In the genomic region with DNA sequence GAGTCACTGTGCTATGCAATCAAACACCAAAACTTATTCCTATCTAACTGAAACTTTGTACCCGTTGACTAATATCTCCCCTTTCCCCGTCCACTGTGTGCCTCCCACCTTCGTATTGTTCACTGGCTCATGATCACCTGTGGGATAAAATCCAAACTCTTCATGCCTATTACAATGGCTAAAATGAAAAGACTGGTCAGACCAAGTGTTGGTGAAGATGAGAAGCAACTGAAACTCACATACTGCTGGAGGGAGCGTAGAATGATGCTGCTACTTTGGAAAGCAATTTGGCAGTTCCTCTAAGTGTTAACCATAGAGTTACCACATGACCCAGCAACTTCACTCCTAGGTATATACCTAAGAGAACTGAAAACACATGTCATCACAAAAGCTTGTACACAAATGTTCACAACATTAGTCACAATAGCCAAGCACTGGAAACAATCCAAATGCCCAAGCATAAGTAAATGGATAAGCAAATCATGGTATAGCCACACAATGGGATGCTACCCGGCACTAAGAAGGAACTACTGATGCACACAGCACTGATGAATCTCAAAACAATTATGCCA, we compare ENCODE assay signal across 20 cellular contexts. TPM values are rescaled to one million over a fixed set of nuclear protein-coding genes. Genes with fewer than 3 reads are reported as not detected.
A peak's percentile ranks its signal among the peaks of the same experiment; 100 is the strongest.
DNase-seq lines count a peak whose midpoint lies in the region; ATAC-seq and TF ChIP-seq lines count a peak whose summit lies in the region.
"Had no signal": no experiment of that assay in that cellular context is flagged by ENCODE, and none has a peak within 500 bp of the region (broad histone marks: within the 10 kb centered on the region; RNA-seq: fewer than 3 reads in every experiment).

No MANE protein-coding gene starts in this region.

- H3K9me3 Mint-ChIP-seq in activated naive CD8-positive, alpha-beta T cell (ENCODE audit: low read depth), result no peaks in the 10 kb centered on the region
- H3K9me3 Mint-ChIP-seq in activated naive CD8-positive, alpha-beta T cell treated with anti-CD3 and anti-CD28 coated beads, Interleukin-2, amount 50 U/mL, for 24 hours, result no peaks in the 10 kb centered on the region
- H3K9me3 Mint-ChIP-seq: activated naive CD8-positive, alpha-beta T cell treated with anti-CD3 and anti-CD28 coated beads for 36 hours; endodermal cell; neural progenitor cell; stimulated activated naive B cell treated with anti-CD40 and anti-IgM and Interleukin-4, amounts not matched to agents 10 μg/mL and 1 μg/mL and 100 μg/mL, for 72 hours had no signal

- intact Hi-C loops in Right ventricle myocardium superior (cut with DNase I), result no loop called here

- ATAC-seq in activated naive CD8-positive, alpha-beta T cell treated with anti-CD3 and anti-CD28 coated beads, Interleukin-2, amount 50 U/mL, for 24 hours, result no peak
- ATAC-seq in HG02852 (IDR thresholded peaks at IDR 0.05; ENCODE audit: unreplicated experiment) (no peak), Right ventricle myocardium superior (ENCODE audit: poor library complexity) (no peak)
- ATAC-seq: gastrocnemius medialis; stimulated activated naive B cell treated with anti-CD40 and anti-IgM and Interleukin-4, amounts not matched to agents 10 μg/mL and 1 μg/mL and 100 μg/mL, for 72 hours had no signal

- peaks cover 7% of the 10 kb centered on the region for H3K4me1 Mint-ChIP-seq in activated naive CD8-positive, alpha-beta T cell (ENCODE audit: low read depth)
- peaks cover 9% of the 10 kb centered on the region for H3K4me1 Mint-ChIP-seq in activated naive CD8-positive, alpha-beta T cell treated with anti-CD3 and anti-CD28 coated beads, Interleukin-2, amount 50 U/mL, for 24 hours
- H3K4me1 Mint-ChIP-seq: endodermal cell, neural progenitor cell had no signal

- DNase-seq in activated naive CD8-positive, alpha-beta T cell treated with anti-CD3 and anti-CD28 coated beads, Interleukin-2, amount 50 U/mL, for 24 hours, result no peak
- DNase-seq in amniotic epithelial cell (ENCODE audit: low read depth), result peak; percentile 43
- peak; percentile 92 for DNase-seq in epithelial cell of esophagus (ENCODE audit: low read depth)
- DNase-seq in substantia nigra (lab: John Stamatoyannopoulos, UW), result no peak
- DNase-seq in stimulated activated CD4-positive, alpha-beta T cell treated with anti-CD3 and anti-CD28 coated beads, Interleukin-2, amount 100 ng/mL, for 48 hours, result no peak
- DNase-seq in Right ventricle myocardium superior, result no peak
- DNase-seq: ACHN; activated CD4-positive, alpha-beta T cell treated with anti-CD3 and anti-CD28 coated beads, Interleukin-2, amount 50 U/mL, for 1 hour; activated naive CD8-positive, alpha-beta T cell treated with anti-CD3 and anti-CD28 coated beads for 36 hours; endodermal cell; gastrocnemius medialis; NCI-H2029; NCI-H510A; retina; stimulated activated naive B cell treated with anti-CD40 and anti-IgM and Interleukin-4, amounts not matched to agents 10 μg/mL and 1 μg/mL and 100 μg/mL, for 72 hours had no signal

- TF ChIP-seq CTCF in epithelial cell of esophagus (IDR thresholded peaks at IDR 0.05; ENCODE audit: insufficient read depth, low read depth, low read length, missing control alignments), result no peak

- H3K27ac Mint-ChIP-seq in activated naive CD8-positive, alpha-beta T cell, result peak overlapping the region; percentile 29
- no peak overlapping the region for H3K27ac Mint-ChIP-seq in activated naive CD8-positive, alpha-beta T cell treated with anti-CD3 and anti-CD28 coated beads, Interleukin-2, amount 50 U/mL, for 24 hours
- H3K27ac Mint-ChIP-seq: activated naive CD8-positive, alpha-beta T cell treated with anti-CD3 and anti-CD28 coated beads for 36 hours; endodermal cell; neural progenitor cell; stimulated activated naive B cell treated with anti-CD40 and anti-IgM and Interleukin-4, amounts not matched to agents 10 μg/mL and 1 μg/mL and 100 μg/mL, for 72 hours had no signal

- H3K27ac ChIP-seq in substantia nigra (ENCODE audit: low read depth, low read length, poor library complexity, severe bottlenecking), result peak overlapping the region; percentile 79
- H3K27ac ChIP-seq: gastrocnemius medialis, neural progenitor cell, upper lobe of left lung had no signal

- peaks cover 5% of the 10 kb centered on the region for H3K36me3 Mint-ChIP-seq in activated naive CD8-positive, alpha-beta T cell
- peaks cover 32% of the 10 kb centered on the region for H3K36me3 Mint-ChIP-seq in activated naive CD8-positive, alpha-beta T cell treated with anti-CD3 and anti-CD28 coated beads, Interleukin-2, amount 50 U/mL, for 24 hours (ENCODE audit: low read depth)

- no peak overlapping the region for H3K4me3 Mint-ChIP-seq in activated naive CD8-positive, alpha-beta T cell
- H3K4me3 Mint-ChIP-seq in activated naive CD8-positive, alpha-beta T cell treated with anti-CD3 and anti-CD28 coated beads, Interleukin-2, amount 50 U/mL, for 24 hours, result no peak overlapping the region
- H3K4me3 Mint-ChIP-seq: activated naive CD8-positive, alpha-beta T cell treated with anti-CD3 and anti-CD28 coated beads for 36 hours; endodermal cell; neural progenitor cell; stimulated activated naive B cell treated with anti-CD40 and anti-IgM and Interleukin-4, amounts not matched to agents 10 μg/mL and 1 μg/mL and 100 μg/mL, for 72 hours had no signal

- H3K4me3 ChIP-seq in epithelial cell of esophagus (ENCODE audit: low read length), result no peak overlapping the region
- H3K4me3 ChIP-seq: gastrocnemius medialis, neural progenitor cell, upper lobe of left lung had no signal

- H3K27me3 Mint-ChIP-seq in activated naive CD8-positive, alpha-beta T cell, result no peaks in the 10 kb centered on the region
- H3K27me3 Mint-ChIP-seq in activated naive CD8-positive, alpha-beta T cell treated with anti-CD3 and anti-CD28 coated beads, Interleukin-2, amount 50 U/mL, for 24 hours, result no peaks in the 10 kb centered on the region
- H3K27me3 Mint-ChIP-seq: activated naive CD8-positive, alpha-beta T cell treated with anti-CD3 and anti-CD28 coated beads for 36 hours; stimulated activated naive B cell treated with anti-CD40 and anti-IgM and Interleukin-4, amounts not matched to agents 10 μg/mL and 1 μg/mL and 100 μg/mL, for 72 hours had no signal

RNA-seq across cellular contexts. Expression of gene RPS10, which starts 13.1 kb away (rescaled TPM):
- 638 TPM for total RNA-seq in Right ventricle myocardium superior

RNA-seq across cellular contexts. Expression of gene NUDT3, which starts 20.3 kb away (rescaled TPM):
- 49.6 TPM for total RNA-seq in Right ventricle myocardium superior

RNA-seq across cellular contexts. Expression of gene PACSIN1, which starts 53.1 kb away (rescaled TPM):
- 11.3 TPM for total RNA-seq in Right ventricle myocardium superior
- total RNA-seq: gastrocnemius medialis, RPMI7951 had no signal

Comparison
In these comparisons a context has a peak if more than half of its experiments do, and no peak if none do; other contexts are left out.
1. DNase-seq: peak in amniotic epithelial cell (single experiment) and epithelial cell of esophagus (single experiment); none in activated naive CD8-positive, alpha-beta T cell treated with anti-CD3 and anti-CD28 coated beads, Interleukin-2, amount 50 U/mL, for 24 hours (single experiment), substantia nigra (0 of 49), stimulated activated CD4-positive, alpha-beta T cell treated with anti-CD3 and anti-CD28 coated beads, Interleukin-2, amount 100 ng/mL, for 48 hours (0 of 2) and Right ventricle myocardium superior (single experiment).